18 cellular contexts compared by ENCODE assay signal in the genomic region with DNA sequence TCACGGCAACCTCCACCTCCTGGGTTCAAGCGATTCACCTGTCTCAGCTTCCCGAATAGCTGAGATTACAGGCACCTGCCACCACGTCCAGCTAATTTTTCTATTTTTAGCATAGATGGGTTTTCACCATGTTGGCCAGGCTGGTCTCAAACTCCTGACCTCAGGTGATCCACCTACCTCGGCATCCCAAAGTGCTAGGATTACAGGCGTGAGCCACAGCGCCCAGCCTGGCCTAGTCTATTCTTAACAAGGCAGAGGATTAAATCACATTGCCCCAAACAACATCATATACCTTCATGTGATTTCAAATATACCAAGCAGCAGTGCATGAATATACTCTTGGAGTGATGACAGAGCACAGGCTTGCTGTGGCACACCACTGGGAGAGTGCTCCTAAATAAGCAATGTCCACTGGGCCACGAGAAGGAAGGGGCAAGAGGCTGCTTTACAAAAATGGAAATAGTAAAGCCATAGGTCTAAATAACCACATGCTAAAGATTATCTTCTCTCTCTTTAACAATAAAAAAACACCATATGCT.
DNase-seq lines count a peak whose midpoint lies in the region; ATAC-seq and TF ChIP-seq lines count a peak whose summit lies in the region.
"Had no signal": no experiment of that assay in that cellular context is flagged by ENCODE, and none has a peak within 500 bp of the region (broad histone marks: within the 10 kb centered on the region; RNA-seq: fewer than 3 reads in every experiment).

No MANE protein-coding gene starts in this region.

- peaks cover 84% of the 10 kb centered on the region for H3K4me1 ChIP-seq in CD8-positive, alpha-beta T cell (ENCODE audit: insufficient read depth, low read length)
- peaks cover 13 to 99% (median 76%) of the 10 kb centered on the region in 6 donors for H3K4me1 ChIP-seq in spleen
- H3K4me1 ChIP-seq: neural progenitor cell had no signal

- no peaks in the 10 kb centered on the region for H3K9me3 Mint-ChIP-seq in CD8-positive, alpha-beta T cell
- H3K9me3 Mint-ChIP-seq: HFFc6, neural progenitor cell had no signal

- no peak for DNase-seq in CD8-positive, alpha-beta T cell
- DNase-seq in spleen = no peak
- no peak for DNase-seq in NCI-H187 treated with DMSO at 0.1 percent for 48 hours (lab: John Stamatoyannopoulos, UW)
- no peak for DNase-seq in COR-L47 (lab: John Stamatoyannopoulos, UW)
- no peak for DNase-seq in SKM-1 treated with dmso at 0.1 percent for 144 hours (lab: John Stamatoyannopoulos, UW; ENCODE audit: unreplicated experiment)
- no peak for DNase-seq in NCI-H510A treated with DMSO at 0.1 percent for 48 hours (lab: John Stamatoyannopoulos, UW)
- DNase-seq: activated CD4-positive, CD25-positive, alpha-beta regulatory T cell; aorta; HFFc6; NCI-H1436 treated with DMSO at 0.1 percent for 48 hours; NCI-H524; PC-3; small intestine; SW 1271 had no signal

- H3K27ac Mint-ChIP-seq in CD8-positive, alpha-beta T cell = peak overlapping the region; percentile 94
- H3K27ac Mint-ChIP-seq: HFFc6, neural progenitor cell had no signal

- TF ChIP-seq CTCF in C4-2B (conservative IDR thresholded peaks at IDR 0.05) (no peak), spleen (IDR thresholded peaks at IDR 0.05 in 8 of 11, conservative IDR thresholded peaks at IDR 0.05 in 3 of 11) (no peak)
- TF ChIP-seq CTCF in CD8-positive, alpha-beta T cell (IDR thresholded peaks at IDR 0.05) = no peak

- CTCF ChIA-PET in CD8-positive, alpha-beta T cell (lab: Charles Lee) = interaction anchor here (1.0 to 33.2 kb wide), 4 partner anchors 13 to 148 kb away, joined by 3 to 762 read pairs (median 30); a partner anchor contains a TSS

- POLR2A ChIA-PET in CD8-positive, alpha-beta T cell (lab: Charles Lee) = interaction anchor here (0.9 to 7.0 kb wide), 3 partner anchors 12 to 81 kb away, joined by 3 to 81 read pairs (median 4); no protein-coding TSS in a partner anchor

- H3K4me3 Mint-ChIP-seq in CD8-positive, alpha-beta T cell = peak overlapping the region; percentile 15
- H3K4me3 Mint-ChIP-seq: HFFc6, neural progenitor cell had no signal

- no peaks in the 10 kb centered on the region for H3K27me3 Mint-ChIP-seq in CD8-positive, alpha-beta T cell (ENCODE audit: low read depth)

- H3K4me3 ChIP-seq in CD8-positive, alpha-beta T cell (ENCODE audit: low read depth, low read length) = no peak overlapping the region
- H3K4me3 ChIP-seq in spleen = no peak overlapping the region
- H3K4me3 ChIP-seq: neural progenitor cell had no signal

- H3K9me3 ChIP-seq in CD8-positive, alpha-beta T cell (ENCODE audit: low read length) = no peaks in the 10 kb centered on the region
- no peaks in the 10 kb centered on the region for H3K9me3 ChIP-seq in spleen

- H3K27me3 ChIP-seq in CD8-positive, alpha-beta T cell (ENCODE audit: insufficient read depth, low read length) = no peaks in the 10 kb centered on the region
- H3K27me3 ChIP-seq in spleen (replicated peaks in 1 of 7) = no peaks in the 10 kb centered on the region
- H3K27me3 ChIP-seq: neural progenitor cell had no signal

- H3K27ac ChIP-seq in C4-2B = peak overlapping the region; percentile 46; the same call in 1 of the 2 replicates
- peak overlapping the region; percentile 6 for H3K27ac ChIP-seq in CD8-positive, alpha-beta T cell (ENCODE audit: low read depth, low read length)
- peak overlapping the region; percentile 96 for H3K27ac ChIP-seq in cingulate gyrus (ENCODE audit: low read depth, low read length)
- H3K27ac ChIP-seq in spleen = peak overlapping the region in 6 of 8 donors; percentile 23 to 97 (median 90)
- H3K27ac ChIP-seq: HL-60, neural progenitor cell had no signal

- H3K4me1 Mint-ChIP-seq in CD8-positive, alpha-beta T cell (ENCODE audit: low read depth) = peaks cover 90% of the 10 kb centered on the region
- H3K4me1 Mint-ChIP-seq: neural progenitor cell had no signal

- TF ChIP-seq POLR2A in spleen (IDR thresholded peaks at IDR 0.05) = no peak

- H3K36me3 ChIP-seq in CD8-positive, alpha-beta T cell (ENCODE audit: insufficient read depth, low read length) = peaks cover 33% of the 10 kb centered on the region
- peaks cover 0 to 100% (median 34%) of the 10 kb centered on the region in 6 donors for H3K36me3 ChIP-seq in spleen
- H3K36me3 ChIP-seq: neural progenitor cell had no signal

- WGBS in spleen, 5 donors = 94 to 99% (median 95%) methylated on average over 8 of the region's 8 CpGs

- ATAC-seq in CD8-positive, alpha-beta T cell = no peak
- ATAC-seq: PC-3 had no signal

- H3K36me3 Mint-ChIP-seq in CD8-positive, alpha-beta T cell = peaks cover 84% of the 10 kb centered on the region

- intact Hi-C loops in CD8-positive, alpha-beta T cell (cut with DNase I, micrococcal nuclease) = no loop called here
- intact Hi-C loops in spleen (cut with DNase I; ENCODE audit: low total_unique reads) = no loop called here

Comparison
In these comparisons a context has a peak if more than half of its experiments do, and no peak if none do; other contexts are left out.
1. H3K27ac ChIP-seq: peak in every context shown above with its lines; median percentile 96 in cingulate gyrus; 90 in spleen; 46 in C4-2B; 6 in CD8-positive, alpha-beta T cell.